In the genomic region with DNA sequence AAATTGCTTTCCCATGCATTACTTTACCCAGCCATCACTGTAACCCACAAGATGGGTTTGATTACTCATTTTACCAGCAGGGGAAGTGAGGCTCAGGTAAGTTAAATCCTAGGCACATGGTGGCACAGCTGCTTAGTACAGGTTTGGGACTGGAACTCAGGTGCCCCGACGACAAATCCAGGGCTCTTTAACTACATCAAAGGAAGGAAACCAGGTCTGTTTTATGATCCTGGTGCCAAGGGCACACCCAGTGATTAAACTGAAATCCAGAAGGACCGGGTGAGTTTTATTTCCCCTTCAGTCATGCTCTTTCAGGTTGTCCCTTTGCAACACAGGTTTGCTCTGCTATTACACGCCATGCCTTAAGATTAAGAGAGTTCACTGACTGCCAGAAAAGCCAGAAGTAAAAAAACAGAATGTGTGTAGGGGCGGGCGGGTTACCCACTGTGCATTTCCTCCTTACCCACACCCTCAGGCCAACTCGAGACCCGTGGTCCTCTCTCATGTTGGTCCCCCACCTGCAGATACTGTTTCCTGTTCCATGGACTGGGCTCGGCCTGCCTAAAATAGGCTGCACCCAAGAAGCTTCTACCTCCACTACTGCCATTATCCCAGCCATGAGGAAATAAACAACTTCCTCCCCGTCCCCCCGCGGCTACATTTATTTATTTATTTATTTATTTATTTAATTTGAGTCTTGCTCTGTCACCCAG, we compare ENCODE assay signal across 8 cellular contexts. TPM values are rescaled to one million over a fixed set of nuclear protein-coding genes. Genes with fewer than 3 reads are reported as not detected.
DNase-seq lines count a peak whose midpoint lies in the region; ATAC-seq and TF ChIP-seq lines count a peak whose summit lies in the region.

No MANE protein-coding gene starts in this region.

- TF ChIP-seq CTCF in lower leg skin (IDR thresholded peaks at IDR 0.05) = no peak
- no peak for TF ChIP-seq CTCF in type B pancreatic cell (conservative IDR thresholded peaks at IDR 0.05)

- H3K4me3 Mint-ChIP-seq in type B pancreatic cell = peak overlapping the region; percentile 94

- DNase-seq in activated CD8-positive, alpha-beta memory T cell treated with anti-CD3 and anti-CD28 coated beads, Interleukin-2, amount 50 U/mL, for 1 hour (ENCODE audit: extremely low read depth) = peak; percentile 7
- no peak for DNase-seq in activated CD8-positive, alpha-beta memory T cell treated with anti-CD3 and anti-CD28 coated beads, Interleukin-2, amount 50 U/mL, for 48 hours
- DNase-seq in activated naive CD4-positive, alpha-beta T cell treated with anti-CD3 and anti-CD28 coated beads, Interleukin-2, amount 50 U/mL, for 16 hours = peak; percentile 19
- DNase-seq in lower leg skin (ENCODE audit: low spot score in 2 of 2) (peak; percentile 45 to 88), type B pancreatic cell (ENCODE audit: extremely low spot score, unreplicated experiment) (no peak), COLO829 (ENCODE audit: low spot score) (no peak), AG08395 (ENCODE audit: low spot score) (no peak)

- no peak for TF ChIP-seq POLR2A in lower leg skin (IDR thresholded peaks at IDR 0.05)

- 31 to 33% methylated on average over 12 of the region's 12 CpGs for WGBS in lower leg skin, 2 donors

- peaks cover 35% of the 10 kb centered on the region for H3K27me3 Mint-ChIP-seq in type B pancreatic cell

- peaks cover 17% of the 10 kb centered on the region for H3K4me1 Mint-ChIP-seq in type B pancreatic cell (ENCODE audit: unreplicated experiment)

- ATAC-seq in GM18909 (IDR thresholded peaks at IDR 0.05; ENCODE audit: poor library complexity, unreplicated experiment) = no peak

- no peak overlapping the region for H3K4me3 ChIP-seq in lower leg skin (ENCODE audit: low read depth, poor library complexity, severe bottlenecking)

- intact Hi-C loops in lower leg skin (cut with DNase I; ENCODE audit: low total_unique reads) = no loop called here

- H3K9me3 Mint-ChIP-seq in type B pancreatic cell = no peaks in the 10 kb centered on the region

- no peaks in the 10 kb centered on the region for H3K36me3 Mint-ChIP-seq in type B pancreatic cell

- peak overlapping the region; percentile 84 for H3K27ac Mint-ChIP-seq in type B pancreatic cell

RNA-seq across cellular contexts. Expression of gene KDM7A, which starts 55.2 kb away (rescaled TPM):
- total RNA-seq in lower leg skin = 10 to 100 TPM; 36.2 to 54.0 (median 46.7) TPM
- 7.5 and 9.3 TPM in 2 replicates for total RNA-seq in type B pancreatic cell (ENCODE audit: low replicate concordance)

Comparison
In these comparisons a context has a peak if more than half of its experiments do, and no peak if none do; other contexts are left out.
1. DNase-seq: peak in activated CD8-positive, alpha-beta memory T cell treated with anti-CD3 and anti-CD28 coated beads, Interleukin-2, amount 50 U/mL, for 1 hour (single experiment), activated naive CD4-positive, alpha-beta T cell treated with anti-CD3 and anti-CD28 coated beads, Interleukin-2, amount 50 U/mL, for 16 hours (single experiment) and lower leg skin (2 of 2); none in activated CD8-positive, alpha-beta memory T cell treated with anti-CD3 and anti-CD28 coated beads, Interleukin-2, amount 50 U/mL, for 48 hours (single experiment), type B pancreatic cell (single experiment), COLO829 (single experiment) and AG08395 (single experiment).